ENCODE assay signal across 14 cellular contexts in genomic region chr6:132199343-132199742, GRCh38.
DNase-seq lines count a peak whose midpoint lies in the region; ATAC-seq and TF ChIP-seq lines count a peak whose summit lies in the region.
"Had no signal": no experiment of that assay in that cellular context is flagged by ENCODE, and none has a peak within 500 bp of the region (broad histone marks: within the 10 kb centered on the region; RNA-seq: fewer than 3 reads in every experiment).

No MANE protein-coding gene starts in this region.

- no peak for TF ChIP-seq POLR2A in sigmoid colon (IDR thresholded peaks at IDR 0.05)

- no peaks in the 10 kb centered on the region for H3K36me3 ChIP-seq in PC-9 (ENCODE audit: low read depth)
- no peaks in the 10 kb centered on the region for H3K36me3 ChIP-seq in sigmoid colon

- peak; percentile 48 for ATAC-seq in sciatic nerve
- no peak for ATAC-seq in HG02642 (IDR thresholded peaks at IDR 0.05; ENCODE audit: poor library complexity, unreplicated experiment)
- no peak for ATAC-seq in HG03457 (IDR thresholded peaks at IDR 0.05; ENCODE audit: unreplicated experiment)
- ATAC-seq: stimulated activated effector memory CD8-positive, alpha-beta T cell treated with anti-CD3 and anti-CD28 coated beads, Interleukin-12 subunit alpha, Interleukin-12 subunit beta, amount 100 ng/mL, for 72 hours had no signal

- POLR2A ChIA-PET in PC-9 (lab: Charles Lee; ENCODE audit: unreplicated experiment), result no interaction called here

- H3K4me2 ChIP-seq in PC-9, result no peak overlapping the region

- H3K27me3 ChIP-seq in PC-9 (ENCODE audit: insufficient read depth, low read depth), result no peaks in the 10 kb centered on the region
- no peaks in the 10 kb centered on the region for H3K27me3 ChIP-seq in sigmoid colon

- H3K4me1 ChIP-seq in PC-9 (replicated peaks; ENCODE audit: insufficient read depth) (no peaks in the 10 kb centered on the region), sigmoid colon (peaks cover 0 to 9% (median 0%) of the 10 kb centered on the region in 4 donors)

- H3K9me3 ChIP-seq in PC-9 (ENCODE audit: insufficient read depth, low read depth) (0 out of 2 replicates have a peak, but pooled peaks cover 9% of the 10 kb centered on the region), sigmoid colon (no peaks in the 10 kb centered on the region)

- no peaks in the 10 kb centered on the region for H4K20me1 ChIP-seq in PC-9 (ENCODE audit: insufficient read depth)

- TF ChIP-seq CTCF in PC-9 (conservative IDR thresholded peaks at IDR 0.05) (no peak), epithelial cell of esophagus (IDR thresholded peaks at IDR 0.05; ENCODE audit: insufficient read depth, low read depth, low read length, missing control alignments) (no peak), sigmoid colon (IDR thresholded peaks at IDR 0.05) (no peak)

- TF ChIP-seq EP300 in sigmoid colon (IDR thresholded peaks at IDR 0.05), result no peak

- CTCF ChIA-PET in PC-9 (lab: Charles Lee), result no interaction called here

- BruUV-seq in PC-9 (replicated peaks; lab: Mats Ljungman, UMichigan), result no TSS peak

- H3K79me2 ChIP-seq in PC-9 (ENCODE audit: low read depth), result no peaks in the 10 kb centered on the region

- no peaks in the 10 kb centered on the region for H3K9me2 ChIP-seq in PC-9 (ENCODE audit: insufficient read depth)

- H3F3A ChIP-seq in PC-9 (ENCODE audit: insufficient read depth, low read depth), result no peaks in the 10 kb centered on the region

- peak overlapping the region; percentile 30; the same call in 1 of the 2 replicates for H2AFZ ChIP-seq in PC-9

- WGBS in sigmoid colon, 2 donors, result 82 to 86% methylated on average over 3 of the region's 3 CpGs

- H3K4me3 ChIP-seq in PC-9, result no peak overlapping the region
- H3K4me3 ChIP-seq in epithelial cell of esophagus (ENCODE audit: low read length), result no peak overlapping the region
- no peak overlapping the region for H3K4me3 ChIP-seq in sigmoid colon

- intact Hi-C loops in PC-9 (cut with micrococcal nuclease; ENCODE audit: unreplicated experiment) (no loop called here), sciatic nerve (cut with DNase I) (no loop called here), sigmoid colon (cut with DNase I) (no loop called here)

- no peak overlapping the region for H3K27ac ChIP-seq in PC-9
- peak overlapping the region in 2 of 4 donors; percentile 19 to 52 for H3K27ac ChIP-seq in sigmoid colon

- DNase-seq in EH (ENCODE audit: low read depth) (peak; percentile 88), PC-9 (no peak), epithelial cell of esophagus (ENCODE audit: low read depth) (peak; percentile 37), sciatic nerve (ENCODE audit: low spot score) (no peak), sigmoid colon (no peak)
- no peak for DNase-seq in activated CD4-positive, alpha-beta T cell treated with anti-CD3 and anti-CD28 coated beads for 4 hours
- DNase-seq: activated T-cell treated with anti-CD3 and anti-CD28 coated beads, Interleukin-2, amount 50 U/mL, for 24 hours; anterior cingulate cortex; Karpas-422; NCI-H2107; stimulated activated CD4-positive, alpha-beta T cell treated with anti-CD3 and anti-CD28 coated beads, Interleukin-2, amount 100 ng/mL, for 24 hours had no signal

Comparison
In these comparisons a context has a peak if more than half of its experiments do, and no peak if none do; other contexts are left out.
1. DNase-seq: peak in EH (single experiment) and epithelial cell of esophagus (single experiment); none in PC-9 (0 of 2), sciatic nerve (single experiment), sigmoid colon (single experiment) and activated CD4-positive, alpha-beta T cell treated with anti-CD3 and anti-CD28 coated beads for 4 hours (0 of 2).